21 cellular contexts compared by ENCODE assay signal in genomic region chr2:66925128-66925527, GRCh38.
DNase-seq lines count a peak whose midpoint lies in the region; TF ChIP-seq lines count a peak whose summit lies in the region.
"Had no signal": no experiment of that assay in that cellular context is flagged by ENCODE, and none has a peak within 500 bp of the region (broad histone marks: within the 10 kb centered on the region; RNA-seq: fewer than 3 reads in every experiment).

No MANE protein-coding gene starts in this region.

- H3K36me3 Mint-ChIP-seq in activated CD4-positive, alpha-beta T cell treated with anti-CD3 and anti-CD28 coated beads, Interleukin-2, amount 10 ng/mL, durations not matched to agents 7 days and 5 days (ENCODE audit: low read depth): no peaks in the 10 kb centered on the region
- H3K36me3 Mint-ChIP-seq: CD8-positive, alpha-beta memory T cell had no signal

- H3K4me3 Mint-ChIP-seq in activated CD4-positive, alpha-beta T cell treated with anti-CD3 and anti-CD28 coated beads, Interleukin-2, amount 10 ng/mL, durations not matched to agents 7 days and 5 days: no peak overlapping the region
- H3K4me3 Mint-ChIP-seq: CD8-positive, alpha-beta memory T cell had no signal

- intact Hi-C loops in spleen (cut with DNase I; ENCODE audit: low total_unique reads): no loop called here

- H3K9me3 ChIP-seq in HAP-1: no peaks in the 10 kb centered on the region
- no peaks in the 10 kb centered on the region for H3K9me3 ChIP-seq in spleen
- H3K9me3 ChIP-seq: lower lobe of right lung, ovary, sigmoid colon, upper lobe of left lung had no signal

- POLR2A ChIA-PET in activated CD4-positive, alpha-beta T cell treated with anti-CD3 and anti-CD28 coated beads, Interleukin-2, amount 10 ng/mL, durations not matched to agents 7 days and 5 days (lab: Charles Lee): no interaction called here

- no peaks in the 10 kb centered on the region for H3K27me3 Mint-ChIP-seq in activated CD4-positive, alpha-beta T cell treated with anti-CD3 and anti-CD28 coated beads, Interleukin-2, amount 10 ng/mL, durations not matched to agents 7 days and 5 days
- H3K27me3 Mint-ChIP-seq: CD8-positive, alpha-beta memory T cell had no signal

- TF ChIP-seq CTCF in astrocyte of the spinal cord (IDR thresholded peaks at IDR 0.05; ENCODE audit: low read depth, low read length) (no peak), spleen (IDR thresholded peaks at IDR 0.05 in 8 of 11, conservative IDR thresholded peaks at IDR 0.05 in 3 of 11) (no peak)

- H3K27ac Mint-ChIP-seq in activated CD4-positive, alpha-beta T cell treated with anti-CD3 and anti-CD28 coated beads, Interleukin-2, amount 10 ng/mL, durations not matched to agents 7 days and 5 days: no peak overlapping the region
- H3K27ac Mint-ChIP-seq: activated T-helper 2 cell treated with anti-CD3 and anti-CD28 coated beads, Interferon-gamma antibody, Interleukin-2, Interleukin-4, amounts not matched to agents 10 μg/mL and 5 μg/mL and 100 μg/mL, durations not matched to agents 14 hours and 24 hours and 36 hours; CD8-positive, alpha-beta memory T cell had no signal

- no peaks in the 10 kb centered on the region for H3K4me1 Mint-ChIP-seq in activated CD4-positive, alpha-beta T cell treated with anti-CD3 and anti-CD28 coated beads, Interleukin-2, amount 10 ng/mL, durations not matched to agents 7 days and 5 days
- H3K4me1 Mint-ChIP-seq: CD8-positive, alpha-beta memory T cell had no signal

- no peak overlapping the region for H3K27ac ChIP-seq in spleen
- H3K27ac ChIP-seq: coronary artery, lower lobe of right lung, ovary, sigmoid colon, SK-N-MC, upper lobe of left lung had no signal

- peak; percentile 12 for DNase-seq in AG20443 (ENCODE audit: low spot score)
- peak; percentile 51 for DNase-seq in HT1080 (ENCODE audit: low read depth)
- DNase-seq in astrocyte of the spinal cord (ENCODE audit: low read depth, low spot score): peak; percentile 32
- DNase-seq in glomerular visceral epithelial cell (ENCODE audit: extremely low spot score): peak; percentile 55
- DNase-seq in HAP-1 (ENCODE audit: low spot score in 2 of 2): no peak
- DNase-seq in spleen: no peak
- no peak for DNase-seq in activated CD4-positive, alpha-beta T cell treated with anti-CD3 and anti-CD28 coated beads for 1 hour
- no peak for DNase-seq in activated CD4-positive, alpha-beta T cell treated with anti-CD3 and anti-CD28 coated beads, Interleukin-2, amount 10 ng/mL, durations not matched to agents 7 days and 5 days
- DNase-seq: activated CD4-positive, CD25-positive, alpha-beta regulatory T cell treated with anti-CD3 and anti-CD28 coated beads, Interleukin-2, amount 50 U/mL, for 72 hours; CD8-positive, alpha-beta memory T cell; lower lobe of right lung; NCI-H1417; NCI-H2171; NCI-H748 treated with DMSO at 0.1 percent for 48 hours; OCI-M1; ovary; sigmoid colon; upper lobe of left lung had no signal

- H3K36me3 ChIP-seq in HAP-1 (replicated peaks) (no peaks in the 10 kb centered on the region), spleen (no peaks in the 10 kb centered on the region)
- H3K36me3 ChIP-seq: lower lobe of right lung, ovary, sigmoid colon, upper lobe of left lung had no signal

- H3K4me3 ChIP-seq in astrocyte of the spinal cord (ENCODE audit: low read depth, low read length): no peak overlapping the region
- no peak overlapping the region for H3K4me3 ChIP-seq in HAP-1
- no peak overlapping the region for H3K4me3 ChIP-seq in spleen
- H3K4me3 ChIP-seq: coronary artery, lower lobe of right lung, ovary, sigmoid colon, SK-N-MC, upper lobe of left lung had no signal

- in situ Hi-C loops in astrocyte of the spinal cord (cut with HindIII; ENCODE audit: low sequenced_read_pairs) (no loop called here), HAP-1 (cut with MboI; ENCODE audit: low sequenced_read_pairs) (no loop called here)

- H3K27me3 ChIP-seq in HAP-1 (ENCODE audit: low read depth) (no peaks in the 10 kb centered on the region), spleen (replicated peaks in 1 of 7) (no peaks in the 10 kb centered on the region)
- H3K27me3 ChIP-seq: ovary, sigmoid colon, upper lobe of left lung had no signal

- no peaks in the 10 kb centered on the region for H3K9me3 Mint-ChIP-seq in activated CD4-positive, alpha-beta T cell treated with anti-CD3 and anti-CD28 coated beads, Interleukin-2, amount 10 ng/mL, durations not matched to agents 7 days and 5 days
- H3K9me3 Mint-ChIP-seq: activated T-helper 2 cell treated with anti-CD3 and anti-CD28 coated beads, Interferon-gamma antibody, Interleukin-2, Interleukin-4, amounts not matched to agents 10 μg/mL and 5 μg/mL and 100 μg/mL, durations not matched to agents 14 hours and 24 hours and 36 hours had no signal

- H3K4me1 ChIP-seq in HAP-1: no peaks in the 10 kb centered on the region
- peaks cover 0 to 6% (median under 1%) of the 10 kb centered on the region in 6 donors for H3K4me1 ChIP-seq in spleen

- CTCF ChIA-PET in activated CD4-positive, alpha-beta T cell treated with anti-CD3 and anti-CD28 coated beads, Interleukin-2, amount 10 ng/mL, durations not matched to agents 7 days and 5 days (lab: Charles Lee): no interaction called here

- WGBS in spleen, 5 donors: 60 to 95% (median 86%) methylated on average over 1 of the region's 1 CpG

- no peak for TF ChIP-seq POLR2A in spleen (IDR thresholded peaks at IDR 0.05)

Comparison
In these comparisons a context has a peak if more than half of its experiments do, and no peak if none do; other contexts are left out.
1. DNase-seq: peak in AG20443 (single experiment), HT1080 (single experiment), astrocyte of the spinal cord (single experiment) and glomerular visceral epithelial cell (single experiment); none in HAP-1 (0 of 2), spleen (single experiment), activated CD4-positive, alpha-beta T cell treated with anti-CD3 and anti-CD28 coated beads for 1 hour (single experiment) and activated CD4-positive, alpha-beta T cell treated with anti-CD3 and anti-CD28 coated beads, Interleukin-2, amount 10 ng/mL, durations not matched to agents 7 days and 5 days (single experiment).